8 cellular contexts compared by ENCODE assay signal in genomic region chr6:90478789-90479602, GRCh38.
DNase-seq lines count a peak whose midpoint lies in the region; ATAC-seq, FAIRE-seq and TF ChIP-seq lines count a peak whose summit lies in the region.

No MANE protein-coding gene starts in this region.

- DNase-seq in ELF-1 (ENCODE audit: low read depth, low spot score) (peak; percentile 96), H54 (ENCODE audit: insufficient read length, low spot score) (peak; percentile 71), LHCN-M2 (ENCODE audit: low read depth) (peak; percentile 89), esophagus muscularis mucosa (ENCODE audit: extremely low spot score) (peak; percentile 96)
- peak; percentile 81 for DNase-seq in activated T-cell treated with anti-CD3 and anti-CD28 coated beads, Interleukin-2, amount 50 U/mL, for 1 hour
- DNase-seq in natural killer cell treated with Interleukin-12 subunit alpha and Interleukin-12 subunit beta and Interleukin-15 and Interleukin-18, amount 100 ng/mL, for 72 hours (ENCODE audit: low spot score) = peak; percentile 86

- peaks cover 5 to 10% (median 8%) of the 10 kb centered on the region in 4 donors for H3K4me1 ChIP-seq in esophagus muscularis mucosa

- no peaks in the 10 kb centered on the region for H3K36me3 ChIP-seq in esophagus muscularis mucosa

- TF ChIP-seq POLR2A in H54 (IDR thresholded peaks at IDR 0.05; ENCODE audit: low read depth, low read length) (no peak), esophagus muscularis mucosa (IDR thresholded peaks at IDR 0.05; ENCODE audit: low read depth) (no peak)

- H3K27ac ChIP-seq in esophagus muscularis mucosa (replicated peaks in 1 of 4) = peak overlapping the region in 1 of 4 donors; percentile 10

- WGBS in esophagus muscularis mucosa = 39% methylated on average over 15 of the region's 15 CpGs

- no peaks in the 10 kb centered on the region for H3K9me3 ChIP-seq in esophagus muscularis mucosa

- H3K36me3 Mint-ChIP-seq in natural killer cell treated with Interleukin-12 subunit alpha and Interleukin-12 subunit beta and Interleukin-15 and Interleukin-18, amount 100 ng/mL, for 72 hours = no peaks in the 10 kb centered on the region
- no peaks in the 10 kb centered on the region for H3K36me3 Mint-ChIP-seq in stimulated activated naive CD8-positive, alpha-beta T cell treated with anti-CD3 and anti-CD28 coated beads, Interleukin-15, Interleukin-2, amounts not matched to agents 100 ng/mL and 50 ng/mL, for 24 hours (ENCODE audit: low read depth)

- H3K4me3 Mint-ChIP-seq in natural killer cell treated with Interleukin-12 subunit alpha and Interleukin-12 subunit beta and Interleukin-15 and Interleukin-18, amount 100 ng/mL, for 72 hours = peak overlapping the region; percentile 45
- peak overlapping the region; percentile 33 for H3K4me3 Mint-ChIP-seq in stimulated activated naive CD8-positive, alpha-beta T cell treated with anti-CD3 and anti-CD28 coated beads, Interleukin-15, Interleukin-2, amounts not matched to agents 100 ng/mL and 50 ng/mL, for 24 hours

- H3K4me1 Mint-ChIP-seq in natural killer cell treated with Interleukin-12 subunit alpha and Interleukin-12 subunit beta and Interleukin-15 and Interleukin-18, amount 100 ng/mL, for 72 hours (ENCODE audit: low read depth in 2 of 2) = peaks cover 20 to 32% of the 10 kb centered on the region in 2 donors
- peaks cover 64% of the 10 kb centered on the region for H3K4me1 Mint-ChIP-seq in stimulated activated naive CD8-positive, alpha-beta T cell treated with anti-CD3 and anti-CD28 coated beads, Interleukin-15, Interleukin-2, amounts not matched to agents 100 ng/mL and 50 ng/mL, for 24 hours (ENCODE audit: low read depth)

- H3K27me3 ChIP-seq in esophagus muscularis mucosa = no peaks in the 10 kb centered on the region

- intact Hi-C loops in esophagus muscularis mucosa (cut with DNase I) = loop anchor here (1.0 to 5.0 kb wide), 4 partner anchors 87 to 539 kb away; partner anchors contain the start of gene BACH2

- peaks cover 0 to 8% of the 10 kb centered on the region in 2 donors for H3K27me3 Mint-ChIP-seq in natural killer cell treated with Interleukin-12 subunit alpha and Interleukin-12 subunit beta and Interleukin-15 and Interleukin-18, amount 100 ng/mL, for 72 hours
- no peaks in the 10 kb centered on the region for H3K27me3 Mint-ChIP-seq in stimulated activated naive CD8-positive, alpha-beta T cell treated with anti-CD3 and anti-CD28 coated beads, Interleukin-15, Interleukin-2, amounts not matched to agents 100 ng/mL and 50 ng/mL, for 24 hours

- TF ChIP-seq CTCF in esophagus muscularis mucosa (IDR thresholded peaks at IDR 0.05) = peak; percentile 88 to 93 (median 93)

- H3K9me3 Mint-ChIP-seq in natural killer cell treated with Interleukin-12 subunit alpha and Interleukin-12 subunit beta and Interleukin-15 and Interleukin-18, amount 100 ng/mL, for 72 hours = no peaks in the 10 kb centered on the region
- H3K9me3 Mint-ChIP-seq in stimulated activated naive CD8-positive, alpha-beta T cell treated with anti-CD3 and anti-CD28 coated beads, Interleukin-15, Interleukin-2, amounts not matched to agents 100 ng/mL and 50 ng/mL, for 24 hours = peaks cover 8% of the 10 kb centered on the region

- peak; percentile 75 for FAIRE-seq in H54 (lab: Jason Lieb, UNC)

- peak overlapping the region; percentile 52 to 82 for H3K27ac Mint-ChIP-seq in natural killer cell treated with Interleukin-12 subunit alpha and Interleukin-12 subunit beta and Interleukin-15 and Interleukin-18, amount 100 ng/mL, for 72 hours
- H3K27ac Mint-ChIP-seq in stimulated activated naive CD8-positive, alpha-beta T cell treated with anti-CD3 and anti-CD28 coated beads, Interleukin-15, Interleukin-2, amounts not matched to agents 100 ng/mL and 50 ng/mL, for 24 hours = peak overlapping the region; percentile 81

- ATAC-seq in natural killer cell treated with Interleukin-12 subunit alpha and Interleukin-12 subunit beta and Interleukin-15 and Interleukin-18, amount 100 ng/mL, for 72 hours = peak; percentile 98

- no peak overlapping the region for H3K4me3 ChIP-seq in esophagus muscularis mucosa

- TF ChIP-seq EP300 in esophagus muscularis mucosa (IDR thresholded peaks at IDR 0.05) = no peak

TF ChIP-seq in PFSK-1, 5 proteins besides CTCF, POLR2A, EP300 and RAD21:
- TF ChIP-seq, protein P1, sequence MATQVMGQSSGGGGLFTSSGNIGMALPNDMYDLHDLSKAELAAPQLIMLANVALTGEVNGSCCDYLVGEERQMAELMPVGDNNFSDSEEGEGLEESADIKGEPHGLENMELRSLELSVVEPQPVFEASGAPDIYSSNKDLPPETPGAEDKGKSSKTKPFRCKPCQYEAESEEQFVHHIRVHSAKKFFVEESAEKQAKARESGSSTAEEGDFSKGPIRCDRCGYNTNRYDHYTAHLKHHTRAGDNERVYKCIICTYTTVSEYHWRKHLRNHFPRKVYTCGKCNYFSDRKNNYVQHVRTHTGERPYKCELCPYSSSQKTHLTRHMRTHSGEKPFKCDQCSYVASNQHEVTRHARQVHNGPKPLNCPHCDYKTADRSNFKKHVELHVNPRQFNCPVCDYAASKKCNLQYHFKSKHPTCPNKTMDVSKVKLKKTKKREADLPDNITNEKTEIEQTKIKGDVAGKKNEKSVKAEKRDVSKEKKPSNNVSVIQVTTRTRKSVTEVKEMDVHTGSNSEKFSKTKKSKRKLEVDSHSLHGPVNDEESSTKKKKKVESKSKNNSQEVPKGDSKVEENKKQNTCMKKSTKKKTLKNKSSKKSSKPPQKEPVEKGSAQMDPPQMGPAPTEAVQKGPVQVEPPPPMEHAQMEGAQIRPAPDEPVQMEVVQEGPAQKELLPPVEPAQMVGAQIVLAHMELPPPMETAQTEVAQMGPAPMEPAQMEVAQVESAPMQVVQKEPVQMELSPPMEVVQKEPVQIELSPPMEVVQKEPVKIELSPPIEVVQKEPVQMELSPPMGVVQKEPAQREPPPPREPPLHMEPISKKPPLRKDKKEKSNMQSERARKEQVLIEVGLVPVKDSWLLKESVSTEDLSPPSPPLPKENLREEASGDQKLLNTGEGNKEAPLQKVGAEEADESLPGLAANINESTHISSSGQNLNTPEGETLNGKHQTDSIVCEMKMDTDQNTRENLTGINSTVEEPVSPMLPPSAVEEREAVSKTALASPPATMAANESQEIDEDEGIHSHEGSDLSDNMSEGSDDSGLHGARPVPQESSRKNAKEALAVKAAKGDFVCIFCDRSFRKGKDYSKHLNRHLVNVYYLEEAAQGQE (IDR thresholded peaks at IDR 0.05; ENCODE audit: insufficient read depth in 1 of 2, low read depth in 2 of 2, low read length in 2 of 2) = peak in 1 of 2 experiments; percentile 46; a peak in 1 of 4 replicates
- TF ChIP-seq SIN3A (IDR thresholded peaks at IDR 0.05; ENCODE audit: borderline replicate concordance, insufficient read depth, low read length) (peak; percentile 70; the same call in 1 of the 2 replicates), FOXP2 (optimal IDR thresholded peaks at IDR 0.05; ENCODE audit: borderline replicate concordance, extremely low read depth, extremely low read length, insufficient read depth) (peak; percentile 74), TAF1 (IDR thresholded peaks at IDR 0.05; ENCODE audit: borderline replicate concordance, insufficient read depth, low read length) (no peak), POLR2AphosphoS5 (IDR thresholded peaks at IDR 0.05; ENCODE audit: low read depth, low read length) (no peak; the same call in 1 of the 2 replicates)
